Comparison of ENCODE assay signal across 17 cellular contexts in the genomic region with DNA sequence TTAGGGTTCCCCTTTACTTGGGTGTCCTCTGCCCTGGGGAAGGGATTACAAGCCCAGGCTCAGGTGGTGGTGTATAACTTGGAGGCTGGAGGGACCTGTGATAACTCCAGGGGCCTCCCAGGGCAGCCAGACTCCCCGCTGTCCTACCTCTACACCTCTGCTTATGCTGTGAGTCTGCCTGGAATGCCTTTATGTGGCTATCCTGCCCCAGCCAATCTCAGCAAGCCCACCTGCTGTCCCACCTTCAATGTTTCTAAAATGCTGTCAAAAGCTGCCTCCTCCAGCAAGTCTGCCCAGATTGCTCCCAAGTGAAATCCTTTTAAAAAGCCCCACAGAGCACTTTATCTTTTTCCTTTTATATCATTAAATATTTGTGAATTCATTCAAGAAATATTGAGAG. TPM values are rescaled to one million over a fixed set of nuclear protein-coding genes. Genes with fewer than 3 reads are reported as not detected.
"Had no signal": no experiment of that assay in that cellular context is flagged by ENCODE, and none has a peak within 500 bp of the region (broad histone marks: within the 10 kb centered on the region; RNA-seq: fewer than 3 reads in every experiment).

No MANE protein-coding gene starts in this region.

- H3K4me3 ChIP-seq: coronary artery, esophagus squamous epithelium, spleen, vagina had no signal

- H3K27ac ChIP-seq: brain microvascular endothelial cell, neutrophil, spleen, vagina had no signal

- H3K9me3 Mint-ChIP-seq: activated naive CD8-positive, alpha-beta T cell treated with anti-CD3 and anti-CD28 coated beads, Interleukin-2, amount 10 ng/mL, durations not matched to agents 7 days and 5 days; activated T-helper 1 cell treated with anti-CD3 and anti-CD28 coated beads, Interleukin-12 subunit alpha, Interleukin-12 subunit beta, Interleukin-2, Interleukin-4 antibody, amounts not matched to agents 30 ng/mL and 10 ng/mL and 1 ng/mL, durations not matched to agents 14 hours and 24 hours and 36 hours; central memory CD8-positive, alpha-beta T cell; naive thymus-derived CD8-positive, alpha-beta T cell; stimulated activated naive CD8-positive, alpha-beta T cell treated with anti-CD3 and anti-CD28 coated beads, Interleukin-15, amount 100 ng/mL, for 72 hours; T-helper 2 cell treated with Interferon-gamma antibody and Interleukin-4, amounts not matched to agents 5 μg/mL and 100 μg/mL, for 36 hours had no signal

- H3K36me3 ChIP-seq: brain microvascular endothelial cell, esophagus squamous epithelium, neutrophil, spleen, vagina had no signal

- H3K27ac Mint-ChIP-seq: activated naive CD8-positive, alpha-beta T cell treated with anti-CD3 and anti-CD28 coated beads, Interleukin-2, amount 10 ng/mL, durations not matched to agents 7 days and 5 days; activated T-helper 1 cell treated with anti-CD3 and anti-CD28 coated beads, Interleukin-12 subunit alpha, Interleukin-12 subunit beta, Interleukin-2, Interleukin-4 antibody, amounts not matched to agents 30 ng/mL and 10 ng/mL and 1 ng/mL, durations not matched to agents 14 hours and 24 hours and 36 hours; naive thymus-derived CD8-positive, alpha-beta T cell; stimulated activated naive CD8-positive, alpha-beta T cell treated with anti-CD3 and anti-CD28 coated beads, Interleukin-15, amount 100 ng/mL, for 72 hours; T-helper 2 cell treated with Interferon-gamma antibody and Interleukin-4, amounts not matched to agents 5 μg/mL and 100 μg/mL, for 36 hours had no signal

- DNase-seq: activated CD4-positive, alpha-beta T cell treated with anti-CD3 and anti-CD28 coated beads, Interleukin-2, amount 50 U/mL, for 1 hour; activated CD4-positive, CD25-positive, alpha-beta regulatory T cell; activated naive CD4-positive, alpha-beta T cell; activated naive CD8-positive, alpha-beta T cell treated with anti-CD3 and anti-CD28 coated beads, Interleukin-2, amount 10 ng/mL, durations not matched to agents 7 days and 5 days; brain microvascular endothelial cell; esophagus squamous epithelium; glutamatergic neuron; left cardiac atrium; naive thymus-derived CD8-positive, alpha-beta T cell; spleen; stimulated activated naive CD8-positive, alpha-beta T cell treated with anti-CD3 and anti-CD28 coated beads, Interleukin-15, amount 100 ng/mL, for 72 hours had no signal

- H3K9me3 ChIP-seq: esophagus squamous epithelium, neutrophil, spleen, vagina had no signal

- H3K27me3 ChIP-seq: brain microvascular endothelial cell, esophagus squamous epithelium, vagina had no signal

- H3K27me3 Mint-ChIP-seq: central memory CD8-positive, alpha-beta T cell had no signal

- H3K4me3 Mint-ChIP-seq: activated naive CD8-positive, alpha-beta T cell treated with anti-CD3 and anti-CD28 coated beads, Interleukin-2, amount 10 ng/mL, durations not matched to agents 7 days and 5 days; activated T-helper 1 cell treated with anti-CD3 and anti-CD28 coated beads, Interleukin-12 subunit alpha, Interleukin-12 subunit beta, Interleukin-2, Interleukin-4 antibody, amounts not matched to agents 30 ng/mL and 10 ng/mL and 1 ng/mL, durations not matched to agents 14 hours and 24 hours and 36 hours; central memory CD8-positive, alpha-beta T cell; naive thymus-derived CD8-positive, alpha-beta T cell; stimulated activated naive CD8-positive, alpha-beta T cell treated with anti-CD3 and anti-CD28 coated beads, Interleukin-15, amount 100 ng/mL, for 72 hours; T-helper 2 cell treated with Interferon-gamma antibody and Interleukin-4, amounts not matched to agents 5 μg/mL and 100 μg/mL, for 36 hours had no signal

- H3K36me3 Mint-ChIP-seq: activated naive CD8-positive, alpha-beta T cell treated with anti-CD3 and anti-CD28 coated beads, Interleukin-2, amount 10 ng/mL, durations not matched to agents 7 days and 5 days; naive thymus-derived CD8-positive, alpha-beta T cell had no signal

- H3K4me1 Mint-ChIP-seq: central memory CD8-positive, alpha-beta T cell; naive thymus-derived CD8-positive, alpha-beta T cell; stimulated activated naive CD8-positive, alpha-beta T cell treated with anti-CD3 and anti-CD28 coated beads, Interleukin-15, amount 100 ng/mL, for 72 hours had no signal

- ATAC-seq: naive thymus-derived CD8-positive, alpha-beta T cell; stimulated activated naive CD8-positive, alpha-beta T cell treated with anti-CD3 and anti-CD28 coated beads, Interleukin-15, amount 100 ng/mL, for 72 hours had no signal

RNA-seq across cellular contexts. Expression of gene DAB2IP, which starts 39.3 kb away (rescaled TPM):
- total RNA-seq: activated T-helper 1 cell treated with anti-CD3 and anti-CD28 coated beads, Interleukin-12 subunit alpha, Interleukin-12 subunit beta, Interleukin-2, Interleukin-4 antibody, amounts not matched to agents 30 ng/mL and 10 ng/mL and 1 ng/mL, durations not matched to agents 14 hours and 24 hours and 36 hours; naive thymus-derived CD8-positive, alpha-beta T cell had no signal
- polyA plus RNA-seq: naive thymus-derived CD8-positive, alpha-beta T cell had no signal
